1 cellular context compared by ENCODE assay signal in genomic region chr6:149717588-149718458, GRCh38.
TF ChIP-seq lines count a peak whose summit lies in the region.

Gene LATS1, minus strand, starts transcription at chr6:149718101. Its CDS starts 15,975 bp downstream, at chr6:149702126.

TF ChIP-seq in HepG2, 621 proteins besides CTCF, POLR2A, EP300 and RAD21 (continued from another document and continues in another):
- peak; percentile 52; the same call in 1 of the 2 replicates for TF ChIP-seq HIC2 (CRISPR knock-in tag; IDR thresholded peaks at IDR 0.05; ENCODE audit: low read depth)
- TF ChIP-seq STAG1 (CRISPR knock-in tag; IDR thresholded peaks at IDR 0.05): 0 out of 2 replicates have a peak, but pooled peaks have one; percentile 15
- TF ChIP-seq STAT6 (CRISPR knock-in tag; IDR thresholded peaks at IDR 0.05; ENCODE audit: borderline replicate concordance): peak; percentile 52; the same call in 1 of the 2 replicates
- TF ChIP-seq TFAP4 (IDR thresholded peaks at IDR 0.05; ENCODE audit: borderline replicate concordance, low read depth): peak; percentile 49; the same call in 1 of the 2 replicates
- TF ChIP-seq, protein P1, sequence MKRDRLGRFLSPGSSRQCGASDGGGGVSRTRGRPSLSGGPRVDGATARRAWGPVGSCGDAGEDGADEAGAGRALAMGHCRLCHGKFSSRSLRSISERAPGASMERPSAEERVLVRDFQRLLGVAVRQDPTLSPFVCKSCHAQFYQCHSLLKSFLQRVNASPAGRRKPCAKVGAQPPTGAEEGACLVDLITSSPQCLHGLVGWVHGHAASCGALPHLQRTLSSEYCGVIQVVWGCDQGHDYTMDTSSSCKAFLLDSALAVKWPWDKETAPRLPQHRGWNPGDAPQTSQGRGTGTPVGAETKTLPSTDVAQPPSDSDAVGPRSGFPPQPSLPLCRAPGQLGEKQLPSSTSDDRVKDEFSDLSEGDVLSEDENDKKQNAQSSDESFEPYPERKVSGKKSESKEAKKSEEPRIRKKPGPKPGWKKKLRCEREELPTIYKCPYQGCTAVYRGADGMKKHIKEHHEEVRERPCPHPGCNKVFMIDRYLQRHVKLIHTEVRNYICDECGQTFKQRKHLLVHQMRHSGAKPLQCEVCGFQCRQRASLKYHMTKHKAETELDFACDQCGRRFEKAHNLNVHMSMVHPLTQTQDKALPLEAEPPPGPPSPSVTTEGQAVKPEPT (CRISPR knock-in tag; IDR thresholded peaks at IDR 0.05; ENCODE audit: low read depth): peak; percentile 89; the same call in 1 of the 2 replicates
- peak; percentile 51 for TF ChIP-seq SOX5 (CRISPR knock-in tag; IDR thresholded peaks at IDR 0.05; ENCODE audit: borderline replicate concordance)
- TF ChIP-seq ZNF232 (CRISPR knock-in tag; IDR thresholded peaks at IDR 0.05; ENCODE audit: borderline replicate concordance): peak; percentile 8; the same call in 1 of the 2 replicates
- TF ChIP-seq, protein P2, sequence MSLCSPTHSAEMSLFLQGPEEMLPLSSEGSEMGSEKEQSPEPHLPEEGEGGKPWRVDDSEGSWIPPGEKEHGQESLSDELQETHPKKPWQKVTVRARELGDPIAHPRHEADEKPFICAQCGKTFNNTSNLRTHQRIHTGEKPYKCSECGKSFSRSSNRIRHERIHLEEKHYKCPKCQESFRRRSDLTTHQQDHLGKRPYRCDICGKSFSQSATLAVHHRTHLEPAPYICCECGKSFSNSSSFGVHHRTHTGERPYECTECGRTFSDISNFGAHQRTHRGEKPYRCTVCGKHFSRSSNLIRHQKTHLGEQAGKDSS (CRISPR knock-in tag; IDR thresholded peaks at IDR 0.05; ENCODE audit: borderline replicate concordance, low read depth): peak; percentile 78; the same call in 1 of the 2 replicates
- peak; percentile 97 for TF ChIP-seq ZNF816 (CRISPR knock-in tag; IDR thresholded peaks at IDR 0.05; ENCODE audit: borderline replicate concordance)
- TF ChIP-seq RFXANK (CRISPR knock-in tag; IDR thresholded peaks at IDR 0.05): peak; percentile 41; the same call in 1 of the 2 replicates
- no peak for TF ChIP-seq NCOA1 (CRISPR knock-in tag; IDR thresholded peaks at IDR 0.05)
- no peak for TF ChIP-seq RBM22 (optimal IDR thresholded peaks at IDR 0.05; ENCODE audit: low read length)
- TF ChIP-seq ZNF543 (CRISPR knock-in tag; IDR thresholded peaks at IDR 0.05): peak; percentile 100
- TF ChIP-seq NR1H2 (CRISPR knock-in tag; IDR thresholded peaks at IDR 0.05; ENCODE audit: borderline replicate concordance, low read depth): peak; percentile 39
- TF ChIP-seq MEIS1 (CRISPR knock-in tag; IDR thresholded peaks at IDR 0.05; ENCODE audit: borderline replicate concordance): peak; percentile 98
- TF ChIP-seq, protein P3, sequence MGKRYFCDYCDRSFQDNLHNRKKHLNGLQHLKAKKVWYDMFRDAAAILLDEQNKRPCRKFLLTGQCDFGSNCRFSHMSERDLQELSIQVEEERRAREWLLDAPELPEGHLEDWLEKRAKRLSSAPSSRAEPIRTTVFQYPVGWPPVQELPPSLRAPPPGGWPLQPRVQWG (CRISPR knock-in tag; IDR thresholded peaks at IDR 0.05; ENCODE audit: borderline replicate concordance, low read depth): no peak
- peak; percentile 88 for TF ChIP-seq NFRKB (IDR thresholded peaks at IDR 0.05)
- peak; percentile 92 for TF ChIP-seq ZNF703 (CRISPR knock-in tag; IDR thresholded peaks at IDR 0.05; ENCODE audit: borderline replicate concordance)
- TF ChIP-seq FOXA3 (CRISPR knock-in tag; IDR thresholded peaks at IDR 0.05): no peak; the same call in 1 of the 2 replicates
- TF ChIP-seq KDM4B (CRISPR knock-in tag; IDR thresholded peaks at IDR 0.05): no peak; the same call in 1 of the 2 replicates
- peak; percentile 81 for TF ChIP-seq PHF21A (CRISPR knock-in tag; IDR thresholded peaks at IDR 0.05)
- TF ChIP-seq ZNF34 (CRISPR knock-in tag; IDR thresholded peaks at IDR 0.05; ENCODE audit: borderline replicate concordance): 0 out of 2 replicates have a peak, but pooled peaks have one; percentile 76
- TF ChIP-seq, protein P4, sequence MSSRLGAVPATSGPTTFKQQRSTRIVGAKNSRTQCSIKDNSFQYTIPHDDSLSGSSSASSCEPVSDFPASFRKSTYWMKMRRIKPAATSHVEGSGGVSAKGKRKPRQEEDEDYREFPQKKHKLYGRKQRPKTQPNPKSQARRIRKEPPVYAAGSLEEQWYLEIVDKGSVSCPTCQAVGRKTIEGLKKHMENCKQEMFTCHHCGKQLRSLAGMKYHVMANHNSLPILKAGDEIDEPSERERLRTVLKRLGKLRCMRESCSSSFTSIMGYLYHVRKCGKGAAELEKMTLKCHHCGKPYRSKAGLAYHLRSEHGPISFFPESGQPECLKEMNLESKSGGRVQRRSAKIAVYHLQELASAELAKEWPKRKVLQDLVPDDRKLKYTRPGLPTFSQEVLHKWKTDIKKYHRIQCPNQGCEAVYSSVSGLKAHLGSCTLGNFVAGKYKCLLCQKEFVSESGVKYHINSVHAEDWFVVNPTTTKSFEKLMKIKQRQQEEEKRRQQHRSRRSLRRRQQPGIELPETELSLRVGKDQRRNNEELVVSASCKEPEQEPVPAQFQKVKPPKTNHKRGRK (CRISPR knock-in tag; IDR thresholded peaks at IDR 0.05): 0 out of 2 replicates have a peak, but pooled peaks have one; percentile 27
- no peak; the same call in 1 of the 2 replicates for TF ChIP-seq FOXM1 (CRISPR knock-in tag; IDR thresholded peaks at IDR 0.05)
- TF ChIP-seq JARID2 (CRISPR knock-in tag; IDR thresholded peaks at IDR 0.05; ENCODE audit: insufficient replicate concordance): peak; percentile 50
- peak; percentile 53; the same call in 1 of the 2 replicates for TF ChIP-seq FOXK1 (CRISPR knock-in tag; IDR thresholded peaks at IDR 0.05; ENCODE audit: borderline replicate concordance, low read depth)
- TF ChIP-seq, protein P5, sequence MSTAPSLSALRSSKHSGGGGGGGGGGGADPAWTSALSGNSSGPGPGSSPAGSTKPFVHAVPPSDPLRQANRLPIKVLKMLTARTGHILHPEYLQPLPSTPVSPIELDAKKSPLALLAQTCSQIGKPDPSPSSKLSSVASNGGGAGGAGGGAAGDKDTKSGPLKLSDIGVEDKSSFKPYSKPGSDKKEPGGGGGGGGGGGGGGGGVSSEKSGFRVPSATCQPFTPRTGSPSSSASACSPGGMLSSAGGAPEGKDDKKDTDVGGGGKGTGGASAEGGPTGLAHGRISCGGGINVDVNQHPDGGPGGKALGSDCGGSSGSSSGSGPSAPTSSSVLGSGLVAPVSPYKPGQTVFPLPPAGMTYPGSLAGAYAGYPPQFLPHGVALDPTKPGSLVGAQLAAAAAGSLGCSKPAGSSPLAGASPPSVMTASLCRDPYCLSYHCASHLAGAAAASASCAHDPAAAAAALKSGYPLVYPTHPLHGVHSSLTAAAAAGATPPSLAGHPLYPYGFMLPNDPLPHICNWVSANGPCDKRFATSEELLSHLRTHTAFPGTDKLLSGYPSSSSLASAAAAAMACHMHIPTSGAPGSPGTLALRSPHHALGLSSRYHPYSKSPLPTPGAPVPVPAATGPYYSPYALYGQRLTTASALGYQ (CRISPR knock-in tag; IDR thresholded peaks at IDR 0.05): peak; percentile 69
- no peak for TF ChIP-seq HNRNPH1 (optimal IDR thresholded peaks at IDR 0.05; ENCODE audit: low read depth, low read length)
- TF ChIP-seq RARG (CRISPR knock-in tag; IDR thresholded peaks at IDR 0.05; ENCODE audit: low read depth): peak; percentile 31; the same call in 1 of the 2 replicates
- peak; percentile 82 for TF ChIP-seq ZNF740 (CRISPR knock-in tag; IDR thresholded peaks at IDR 0.05)
- TF ChIP-seq FIP1L1 (IDR thresholded peaks at IDR 0.05; ENCODE audit: borderline replicate concordance, insufficient read depth, low read depth, low read length): peak; percentile 81; the same call in 1 of the 2 replicates
- peak; percentile 67; the same call in 1 of the 2 replicates for TF ChIP-seq TEAD2 (CRISPR knock-in tag; IDR thresholded peaks at IDR 0.05)
- no peak for TF ChIP-seq SYNCRIP (IDR thresholded peaks at IDR 0.05; ENCODE audit: insufficient read depth, low read depth, low read length)
- no peak for TF ChIP-seq HOMEZ (CRISPR knock-in tag; IDR thresholded peaks at IDR 0.05; ENCODE audit: low read depth)
- peak; percentile 44; the same call in 1 of the 2 replicates for TF ChIP-seq GATAD2A (CRISPR knock-in tag; IDR thresholded peaks at IDR 0.05)
- TF ChIP-seq GFI1 (CRISPR knock-in tag; IDR thresholded peaks at IDR 0.05; ENCODE audit: borderline replicate concordance): no peak; the same call in 1 of the 2 replicates
- TF ChIP-seq PHB2 (IDR thresholded peaks at IDR 0.05; ENCODE audit: partially characterized antibody): no peak
- TF ChIP-seq CEBPB (IDR thresholded peaks at IDR 0.05; ENCODE audit: borderline replicate concordance, low read depth, low read length): no peak
- TF ChIP-seq ZNF549 (CRISPR knock-in tag; IDR thresholded peaks at IDR 0.05): no peak
- TF ChIP-seq ZNF800 (CRISPR knock-in tag; IDR thresholded peaks at IDR 0.05): peak; percentile 24
- peak; percentile 60 for TF ChIP-seq ZNF83 (CRISPR knock-in tag; IDR thresholded peaks at IDR 0.05; ENCODE audit: borderline replicate concordance)
- TF ChIP-seq KMT2A (CRISPR knock-in tag; IDR thresholded peaks at IDR 0.05): peak; percentile 98
- peak; percentile 89 for TF ChIP-seq KLF12 (CRISPR knock-in tag; IDR thresholded peaks at IDR 0.05; ENCODE audit: borderline replicate concordance)
- TF ChIP-seq TCF12 (IDR thresholded peaks at IDR 0.05): no peak
- TF ChIP-seq TCF12 (CRISPR knock-in tag; IDR thresholded peaks at IDR 0.05): peak; percentile 77; the same call in 1 of the 2 replicates
- peak; percentile 97 for TF ChIP-seq GABPB1 (CRISPR knock-in tag; IDR thresholded peaks at IDR 0.05)
- peak; percentile 73 for TF ChIP-seq TARDBP (CRISPR knock-in tag; IDR thresholded peaks at IDR 0.05)
- TF ChIP-seq, protein P6, sequence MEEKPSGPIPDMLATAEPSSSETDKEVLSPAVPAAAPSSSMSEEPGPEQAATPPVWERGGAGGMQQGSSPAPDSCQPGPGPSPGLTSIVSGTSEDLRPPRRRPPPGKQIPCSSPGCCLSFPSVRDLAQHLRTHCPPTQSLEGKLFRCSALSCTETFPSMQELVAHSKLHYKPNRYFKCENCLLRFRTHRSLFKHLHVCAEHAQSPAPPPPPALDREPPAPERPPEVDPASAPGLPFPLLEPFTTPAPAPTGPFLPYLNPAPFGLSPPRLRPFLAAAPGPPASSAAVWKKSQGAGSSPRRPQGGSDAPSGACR (CRISPR knock-in tag; IDR thresholded peaks at IDR 0.05): peak; percentile 95
